ENCODE assay signal across 11 cellular contexts in the genomic region with DNA sequence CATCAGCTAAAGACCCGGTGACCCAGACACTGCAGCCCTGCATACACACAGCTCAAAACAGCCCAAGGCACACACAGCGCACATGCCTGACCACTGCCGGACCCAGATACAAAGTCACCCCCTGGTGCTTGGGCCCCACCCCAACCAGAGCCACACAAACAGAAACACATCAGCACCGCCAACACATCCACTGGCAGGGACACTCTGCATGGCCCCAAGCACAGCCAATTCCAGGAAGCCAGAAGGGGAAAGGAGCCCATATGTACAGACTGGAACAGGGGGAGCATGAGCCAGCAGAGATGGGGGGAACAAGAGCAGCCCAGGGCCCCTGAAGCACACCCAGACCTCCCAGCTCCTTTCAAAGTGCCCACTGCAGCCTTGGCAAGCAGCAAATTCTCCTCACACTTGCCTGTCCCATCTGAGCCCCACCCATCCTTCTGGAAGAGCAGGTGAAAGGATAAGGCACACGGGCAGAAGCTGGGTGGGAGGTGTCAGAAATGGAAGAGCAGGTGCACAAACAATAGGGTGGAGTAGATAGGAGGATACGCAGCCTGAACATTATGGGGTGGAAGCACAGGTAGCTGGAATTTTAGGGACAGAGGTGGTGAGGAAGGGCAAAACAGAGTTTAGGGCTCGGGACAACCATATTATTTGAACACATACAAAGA.
A peak's percentile ranks its signal among the peaks of the same experiment; 100 is the strongest.
DNase-seq lines count a peak whose midpoint lies in the region; ATAC-seq and TF ChIP-seq lines count a peak whose summit lies in the region.
"Had no signal": no experiment of that assay in that cellular context is flagged by ENCODE, and none has a peak within 500 bp of the region (broad histone marks: within the 10 kb centered on the region; RNA-seq: fewer than 3 reads in every experiment).

No MANE protein-coding gene starts in this region.

- no peaks in the 10 kb centered on the region for H3K36me3 Mint-ChIP-seq in stimulated activated memory B cell treated with anti-CD40 and anti-IgM and Interleukin-4, amounts not matched to agents 10 μg/mL and 1 μg/mL and 100 μg/mL, for 72 hours
- H3K36me3 Mint-ChIP-seq: activated CD8-positive, alpha-beta memory T cell treated with anti-CD3 and anti-CD28 coated beads, Interleukin-2, amount 10 ng/mL, durations not matched to agents 7 days and 5 days; CD4-positive, CD25-positive, alpha-beta regulatory T cell had no signal

- POLR2A ChIA-PET in OCI-LY7 (lab: Charles Lee) = no interaction called here

- ATAC-seq in GM18505 (IDR thresholded peaks at IDR 0.05; ENCODE audit: unreplicated experiment) (no peak), GM19467 (IDR thresholded peaks at IDR 0.05; ENCODE audit: unreplicated experiment) (no peak)
- no peak for ATAC-seq in stimulated activated memory B cell treated with anti-CD40 and anti-IgM and Interleukin-4, amounts not matched to agents 10 μg/mL and 1 μg/mL and 100 μg/mL, for 72 hours

- H2AFZ ChIP-seq in fibroblast of lung (ENCODE audit: low read length) (no peak overlapping the region), OCI-LY7 (ENCODE audit: low read length) (no peak overlapping the region)

- H4K20me1 ChIP-seq in fibroblast of lung (ENCODE audit: control insufficient read depth, extremely low read depth, insufficient read depth, low read length) = no peaks in the 10 kb centered on the region
- no peaks in the 10 kb centered on the region for H4K20me1 ChIP-seq in OCI-LY7 (ENCODE audit: insufficient read depth, low read length)

- H3K4me1 Mint-ChIP-seq in stimulated activated memory B cell treated with anti-CD40 and anti-IgM and Interleukin-4, amounts not matched to agents 10 μg/mL and 1 μg/mL and 100 μg/mL, for 72 hours = peaks cover 11% of the 10 kb centered on the region
- H3K4me1 Mint-ChIP-seq: CD4-positive, CD25-positive, alpha-beta regulatory T cell had no signal

- no TSS peak for BruUV-seq in OCI-LY7 (replicated peaks; lab: Mats Ljungman, UMichigan)

- TF ChIP-seq CTCF in fibroblast of lung (conservative IDR thresholded peaks at IDR 0.05 in 1 of 2, IDR thresholded peaks at IDR 0.05 in 1 of 2; ENCODE audit: low read depth in 1 of 2, low read length in 2 of 2) = no peak
- no peak for TF ChIP-seq CTCF in prostate gland (IDR thresholded peaks at IDR 0.05)
- TF ChIP-seq CTCF in OCI-LY7 (conservative IDR thresholded peaks at IDR 0.05; ENCODE audit: low read length) = no peak

- 39% methylated on average over 7 of the region's 7 CpGs for WGBS in prostate gland

- peak overlapping the region; percentile 33 for H3K4me2 ChIP-seq in fibroblast of lung (ENCODE audit: extremely low read depth, insufficient read depth, low read length)
- H3K4me2 ChIP-seq in OCI-LY7 (ENCODE audit: low read length) = no peak overlapping the region
- H3K4me2 ChIP-seq: KMS-11 had no signal

- H3K4me3 Mint-ChIP-seq in stimulated activated memory B cell treated with anti-CD40 and anti-IgM and Interleukin-4, amounts not matched to agents 10 μg/mL and 1 μg/mL and 100 μg/mL, for 72 hours = no peak overlapping the region
- H3K4me3 Mint-ChIP-seq: activated CD8-positive, alpha-beta memory T cell treated with anti-CD3 and anti-CD28 coated beads, Interleukin-2, amount 10 ng/mL, durations not matched to agents 7 days and 5 days; CD4-positive, CD25-positive, alpha-beta regulatory T cell had no signal

- H3K9me3 Mint-ChIP-seq in stimulated activated memory B cell treated with anti-CD40 and anti-IgM and Interleukin-4, amounts not matched to agents 10 μg/mL and 1 μg/mL and 100 μg/mL, for 72 hours = no peaks in the 10 kb centered on the region
- H3K9me3 Mint-ChIP-seq: CD4-positive, CD25-positive, alpha-beta regulatory T cell had no signal

- DNase-seq in DMS153 treated with DMSO at 0.1 percent for 48 hours (lab: John Stamatoyannopoulos, UW; ENCODE audit: unreplicated experiment) (peak; percentile 18), NCI-H510A treated with DMSO at 0.1 percent for 48 hours (lab: John Stamatoyannopoulos, UW) (peak; percentile 91), fibroblast of lung (ENCODE audit: low read depth in 2 of 2) (no peak), prostate gland (ENCODE audit: low spot score) (no peak), OCI-LY7 (ENCODE audit: low spot score) (no peak)
- DNase-seq: activated CD8-positive, alpha-beta memory T cell treated with anti-CD3 and anti-CD28 coated beads, Interleukin-2, amount 10 ng/mL, durations not matched to agents 7 days and 5 days; CD4-positive, CD25-positive, alpha-beta regulatory T cell had no signal

- H3K36me3 ChIP-seq in fibroblast of lung (ENCODE audit: control insufficient read depth, insufficient read depth, low read length) = peaks cover 2% of the 10 kb centered on the region
- H3K36me3 ChIP-seq in prostate gland = no peaks in the 10 kb centered on the region
- H3K36me3 ChIP-seq in OCI-LY7 (ENCODE audit: insufficient read depth, low read length) = no peaks in the 10 kb centered on the region

- H3K27ac Mint-ChIP-seq in stimulated activated memory B cell treated with anti-CD40 and anti-IgM and Interleukin-4, amounts not matched to agents 10 μg/mL and 1 μg/mL and 100 μg/mL, for 72 hours = no peak overlapping the region
- H3K27ac Mint-ChIP-seq: activated CD8-positive, alpha-beta memory T cell treated with anti-CD3 and anti-CD28 coated beads, Interleukin-2, amount 10 ng/mL, durations not matched to agents 7 days and 5 days; CD4-positive, CD25-positive, alpha-beta regulatory T cell had no signal

- H3K9me3 ChIP-seq in fibroblast of lung (ENCODE audit: control insufficient read depth, insufficient read depth, low read depth, low read length) (no peaks in the 10 kb centered on the region), prostate gland (no peaks in the 10 kb centered on the region), OCI-LY7 (ENCODE audit: low read length) (no peaks in the 10 kb centered on the region)

- H3K27ac ChIP-seq in fibroblast of lung (ENCODE audit: insufficient read depth, low read length) = peak overlapping the region; percentile 44
- H3K27ac ChIP-seq in prostate gland = peak overlapping the region; percentile 91 to 92
- H3K27ac ChIP-seq in OCI-LY7 (ENCODE audit: low read depth, low read length, poor library complexity, severe bottlenecking) = no peak overlapping the region
- H3K27ac ChIP-seq: KMS-11 had no signal

- H3K79me2 ChIP-seq in fibroblast of lung (ENCODE audit: control insufficient read depth, insufficient read depth, low read length) (peaks cover 50% of the 10 kb centered on the region), OCI-LY7 (ENCODE audit: insufficient read depth, low read depth, low read length) (no peaks in the 10 kb centered on the region)

- peak overlapping the region; percentile 13 for H3K9ac ChIP-seq in fibroblast of lung (ENCODE audit: insufficient read depth, low read length)
- H3K9ac ChIP-seq: KMS-11 had no signal

- H3K4me1 ChIP-seq in fibroblast of lung (ENCODE audit: control insufficient read depth, extremely low read depth, insufficient read depth, low read length) (peaks cover 78% of the 10 kb centered on the region), prostate gland (replicated peaks) (peaks cover 19% of the 10 kb centered on the region), OCI-LY7 (ENCODE audit: insufficient read depth, low read length, poor library complexity, severe bottlenecking) (no peaks in the 10 kb centered on the region)

- no peaks in the 10 kb centered on the region for H3K27me3 ChIP-seq in fibroblast of lung (ENCODE audit: control insufficient read depth, insufficient read depth, low read length)
- H3K27me3 ChIP-seq in prostate gland (replicated peaks; ENCODE audit: insufficient read depth) = no peaks in the 10 kb centered on the region

- CTCF ChIA-PET in OCI-LY7 (lab: Charles Lee; ENCODE audit: unreplicated experiment) = no interaction called here

- H3K4me3 ChIP-seq in fibroblast of lung (replicated peaks in 1 of 4; ENCODE audit: control extremely low read depth in 1 of 4, insufficient read depth in 1 of 4, low read depth in 3 of 4, low read length in 4 of 4) = no peak overlapping the region
- no peak overlapping the region for H3K4me3 ChIP-seq in prostate gland
- no peak overlapping the region for H3K4me3 ChIP-seq in OCI-LY7 (ENCODE audit: low read depth, low read length, poor library complexity, severe bottlenecking)

- intact Hi-C loops in prostate gland (cut with DNase I) (no loop called here), OCI-LY7 (cut with micrococcal nuclease; ENCODE audit: unreplicated experiment) (no loop called here)

- H3K9me2 ChIP-seq in OCI-LY7 (ENCODE audit: insufficient read depth, low read length) = no peaks in the 10 kb centered on the region

- peaks cover 41% of the 10 kb centered on the region for H3K27me3 Mint-ChIP-seq in stimulated activated memory B cell treated with anti-CD40 and anti-IgM and Interleukin-4, amounts not matched to agents 10 μg/mL and 1 μg/mL and 100 μg/mL, for 72 hours

- TF ChIP-seq POLR2A in prostate gland (IDR thresholded peaks at IDR 0.05) (no peak), GM18505 (IDR thresholded peaks at IDR 0.05; ENCODE audit: borderline replicate concordance, extremely low read depth, insufficient read depth, insufficient read length) (no peak)

Comparison
In these comparisons a context has a peak if more than half of its experiments do, and no peak if none do; other contexts are left out.
1. DNase-seq: peak in DMS153 treated with DMSO at 0.1 percent for 48 hours (single experiment) and NCI-H510A treated with DMSO at 0.1 percent for 48 hours (single experiment); none in fibroblast of lung (0 of 2), prostate gland (single experiment) and OCI-LY7 (single experiment).